ENCODE assay signal across 12 cellular contexts in genomic region chr6:4913705-4914411, GRCh38.
DNase-seq lines count a peak whose midpoint lies in the region; ATAC-seq, FAIRE-seq and TF ChIP-seq lines count a peak whose summit lies in the region.
"Had no signal": no experiment of that assay in that cellular context is flagged by ENCODE, and none has a peak within 500 bp of the region (broad histone marks: within the 10 kb centered on the region; RNA-seq: fewer than 3 reads in every experiment).

No MANE protein-coding gene starts in this region.

- H3K27me3 ChIP-seq in CD8-positive, alpha-beta memory T cell (ENCODE audit: insufficient read depth, low read length, poor library complexity, severe bottlenecking) = no peaks in the 10 kb centered on the region
- H3K27me3 ChIP-seq in endothelial cell of umbilical vein (ENCODE audit: control insufficient read depth in 2 of 2, insufficient read depth in 2 of 2, low read length in 2 of 2) = no peaks in the 10 kb centered on the region
- H3K27me3 ChIP-seq: BE2C, upper lobe of right lung had no signal

- no peak for DNase-seq in CD8-positive, alpha-beta memory T cell
- DNase-seq in NCI-H69 (lab: John Stamatoyannopoulos, UW) = peak; percentile 27
- peak; percentile 64 for DNase-seq in endothelial cell of umbilical vein (ENCODE audit: low read depth, low spot score)
- no peak for DNase-seq in natural killer cell treated with Interleukin-12 subunit alpha and Interleukin-12 subunit beta and Interleukin-15 and Interleukin-18, amount 100 ng/mL, for 72 hours (ENCODE audit: low spot score)
- no peak for DNase-seq in NCI-H128 (lab: John Stamatoyannopoulos, UW; ENCODE audit: unreplicated experiment)
- DNase-seq: BE2C, KBM-7, NCI-H2107, upper lobe of right lung had no signal

- H3K79me2 ChIP-seq in endothelial cell of umbilical vein (ENCODE audit: control insufficient read depth, insufficient read depth, low read length) = no peaks in the 10 kb centered on the region

- POLR2A ChIA-PET in CD8-positive, alpha-beta memory T cell (lab: Charles Lee) = no interaction called here
- POLR2A ChIA-PET in endothelial cell of umbilical vein (lab: Charles Lee) = no interaction called here

- no peaks in the 10 kb centered on the region for H3K9me3 Mint-ChIP-seq in CD8-positive, alpha-beta memory T cell
- no peaks in the 10 kb centered on the region for H3K9me3 Mint-ChIP-seq in natural killer cell treated with Interleukin-12 subunit alpha and Interleukin-12 subunit beta and Interleukin-15 and Interleukin-18, amount 100 ng/mL, for 72 hours
- H3K9me3 Mint-ChIP-seq in activated T-helper 17 cell treated with anti-CD3 and anti-CD28 coated beads, Interleukin-2, amount 50 U/mL, for 72 hours = no peaks in the 10 kb centered on the region

- no peaks in the 10 kb centered on the region for H4K20me1 ChIP-seq in endothelial cell of umbilical vein (replicated peaks; ENCODE audit: control insufficient read depth, extremely low read depth, insufficient read depth, low read length)

- CTCF ChIA-PET in CD8-positive, alpha-beta memory T cell (lab: Charles Lee) = no interaction called here
- CTCF ChIA-PET in endothelial cell of umbilical vein (lab: Charles Lee) = no interaction called here

- peak overlapping the region in 6 of 7 donors; percentile 10 to 74 (median 65) for H3K4me3 Mint-ChIP-seq in CD8-positive, alpha-beta memory T cell
- peak overlapping the region; percentile 65 for H3K4me3 Mint-ChIP-seq in natural killer cell treated with Interleukin-12 subunit alpha and Interleukin-12 subunit beta and Interleukin-15 and Interleukin-18, amount 100 ng/mL, for 72 hours
- H3K4me3 Mint-ChIP-seq in activated T-helper 17 cell treated with anti-CD3 and anti-CD28 coated beads, Interleukin-2, amount 50 U/mL, for 72 hours = no peak overlapping the region

- BruUV-seq in endothelial cell of umbilical vein (replicated peaks; lab: Mats Ljungman, UMichigan) = no TSS peak

- no peak for TF ChIP-seq POLR2A in endothelial cell of umbilical vein (IDR thresholded peaks at IDR 0.05; ENCODE audit: low read depth, low read length)

- H3K9me3 ChIP-seq in CD8-positive, alpha-beta memory T cell (ENCODE audit: low read length) = no peaks in the 10 kb centered on the region
- H3K9me3 ChIP-seq in endothelial cell of umbilical vein (replicated peaks; ENCODE audit: control insufficient read depth, insufficient read depth, low read length) = no peaks in the 10 kb centered on the region
- H3K9me3 ChIP-seq: BE2C, upper lobe of right lung had no signal

- no peak overlapping the region for H3K4me3 ChIP-seq in CD8-positive, alpha-beta memory T cell (ENCODE audit: low read length)
- no peak overlapping the region for H3K4me3 ChIP-seq in endothelial cell of umbilical vein (replicated peaks in 1 of 3; ENCODE audit: insufficient read depth in 1 of 3, low read depth in 1 of 3, low read length in 3 of 3)
- H3K4me3 ChIP-seq: upper lobe of right lung had no signal

- H3K9me1 ChIP-seq in endothelial cell of umbilical vein (replicated peaks; ENCODE audit: control insufficient read depth, extremely low read depth, insufficient read depth, low read length) = no peaks in the 10 kb centered on the region

- no peak for FAIRE-seq in endothelial cell of umbilical vein (lab: Jason Lieb, UNC)

- H3K27me3 Mint-ChIP-seq in CD8-positive, alpha-beta memory T cell = peaks cover 0 to 2% of the 10 kb centered on the region in 2 donors
- no peaks in the 10 kb centered on the region for H3K27me3 Mint-ChIP-seq in natural killer cell treated with Interleukin-12 subunit alpha and Interleukin-12 subunit beta and Interleukin-15 and Interleukin-18, amount 100 ng/mL, for 72 hours
- H3K27me3 Mint-ChIP-seq in activated T-helper 17 cell treated with anti-CD3 and anti-CD28 coated beads, Interleukin-2, amount 50 U/mL, for 72 hours = no peaks in the 10 kb centered on the region

- dilution Hi-C loops in endothelial cell of umbilical vein (cut with MboI; ENCODE audit: extremely low pct_ligation_motif_present, low sequenced_read_pairs) = no loop called here

- H3K9ac ChIP-seq in endothelial cell of umbilical vein (replicated peaks; ENCODE audit: extremely low read depth, insufficient read depth, low read length) = no peak overlapping the region

- peak in 1 of 2 donors; percentile 3 for ATAC-seq in natural killer cell treated with Interleukin-12 subunit alpha and Interleukin-12 subunit beta and Interleukin-15 and Interleukin-18, amount 100 ng/mL, for 72 hours
- ATAC-seq in GM19328 (IDR thresholded peaks at IDR 0.05; ENCODE audit: unreplicated experiment) = no peak
- no peak for ATAC-seq in HG03039 (IDR thresholded peaks at IDR 0.05; ENCODE audit: unreplicated experiment)
- no peak for ATAC-seq in activated T-helper 17 cell treated with anti-CD3 and anti-CD28 coated beads, Interleukin-2, amount 50 U/mL, for 72 hours (replicated peaks)

- TF ChIP-seq CTCF in endothelial cell of umbilical vein (IDR thresholded peaks at IDR 0.05; ENCODE audit: extremely low read depth in 1 of 2, insufficient read depth in 1 of 2, low read depth in 1 of 2, low read length in 2 of 2) = no peak

- peaks cover 3 to 20% (median 4%) of the 10 kb centered on the region in 3 donors for H3K36me3 Mint-ChIP-seq in CD8-positive, alpha-beta memory T cell
- peaks cover 8% of the 10 kb centered on the region for H3K36me3 Mint-ChIP-seq in natural killer cell treated with Interleukin-12 subunit alpha and Interleukin-12 subunit beta and Interleukin-15 and Interleukin-18, amount 100 ng/mL, for 72 hours
- peaks cover 6% of the 10 kb centered on the region for H3K36me3 Mint-ChIP-seq in activated T-helper 17 cell treated with anti-CD3 and anti-CD28 coated beads, Interleukin-2, amount 50 U/mL, for 72 hours (ENCODE audit: low read depth)

- peak overlapping the region; percentile 5 to 86 (median 71) for H3K27ac Mint-ChIP-seq in CD8-positive, alpha-beta memory T cell
- peak overlapping the region; percentile 24 to 40 for H3K27ac Mint-ChIP-seq in natural killer cell treated with Interleukin-12 subunit alpha and Interleukin-12 subunit beta and Interleukin-15 and Interleukin-18, amount 100 ng/mL, for 72 hours
- no peak overlapping the region for H3K27ac Mint-ChIP-seq in activated T-helper 17 cell treated with anti-CD3 and anti-CD28 coated beads, Interleukin-2, amount 50 U/mL, for 72 hours

- peaks cover 18% of the 10 kb centered on the region for H3K4me1 ChIP-seq in CD8-positive, alpha-beta memory T cell (ENCODE audit: insufficient read depth, low read length)
- H3K4me1 ChIP-seq in endothelial cell of umbilical vein (ENCODE audit: control insufficient read depth, extremely low read depth, insufficient read depth, low read length) = peaks cover 6% of the 10 kb centered on the region
- H3K4me1 ChIP-seq: BE2C had no signal

- peaks cover 9% of the 10 kb centered on the region for H3K36me3 ChIP-seq in CD8-positive, alpha-beta memory T cell (ENCODE audit: insufficient read depth, low read length)
- H3K36me3 ChIP-seq in endothelial cell of umbilical vein (ENCODE audit: control insufficient read depth in 2 of 2, extremely low read depth in 1 of 2, insufficient read depth in 2 of 2, low read length in 2 of 2) = no peaks in the 10 kb centered on the region
- H3K36me3 ChIP-seq: upper lobe of right lung had no signal

- intact Hi-C loops in endothelial cell of umbilical vein (cut with micrococcal nuclease) = no loop called here

- no peak overlapping the region for H3K27ac ChIP-seq in CD8-positive, alpha-beta memory T cell (ENCODE audit: low read depth, low read length)
- H3K27ac ChIP-seq in endothelial cell of umbilical vein (ENCODE audit: insufficient read depth, low read depth, low read length) = no peak overlapping the region
- H3K27ac ChIP-seq: upper lobe of right lung had no signal

- H2AFZ ChIP-seq in endothelial cell of umbilical vein (ENCODE audit: low read depth, low read length) = no peak overlapping the region

- peak overlapping the region; percentile 10 for H3K4me2 ChIP-seq in endothelial cell of umbilical vein (ENCODE audit: insufficient read depth, low read length)

- peaks cover 64 to 84% (median 69%) of the 10 kb centered on the region in 3 donors for H3K4me1 Mint-ChIP-seq in CD8-positive, alpha-beta memory T cell
- H3K4me1 Mint-ChIP-seq in natural killer cell treated with Interleukin-12 subunit alpha and Interleukin-12 subunit beta and Interleukin-15 and Interleukin-18, amount 100 ng/mL, for 72 hours (ENCODE audit: low read depth in 2 of 2) = peaks cover 61 to 63% of the 10 kb centered on the region in 2 donors
- peaks cover 28% of the 10 kb centered on the region for H3K4me1 Mint-ChIP-seq in activated T-helper 17 cell treated with anti-CD3 and anti-CD28 coated beads, Interleukin-2, amount 50 U/mL, for 72 hours

TF ChIP-seq in endothelial cell of umbilical vein, 7 proteins besides CTCF, POLR2A, EP300 and RAD21:
- TF ChIP-seq GATA2 (IDR thresholded peaks at IDR 0.05; ENCODE audit: insufficient read depth, insufficient read length, low read depth, low read length) (no peak), POLR2AphosphoS5 (IDR thresholded peaks at IDR 0.05; ENCODE audit: insufficient read depth, low read depth, low read length) (no peak), FOS (IDR thresholded peaks at IDR 0.05; ENCODE audit: borderline replicate concordance, insufficient read depth, low read length) (no peak), JUN (IDR thresholded peaks at IDR 0.05; ENCODE audit: borderline replicate concordance, insufficient read depth, insufficient read length, low read depth) (no peak), EZH2 (IDR thresholded peaks at IDR 0.05; ENCODE audit: borderline replicate concordance, low read depth, low read length, severe bottlenecking) (no peak), MYC (IDR thresholded peaks at IDR 0.05; ENCODE audit: low read depth, low read length) (no peak), MAX (IDR thresholded peaks at IDR 0.05; ENCODE audit: insufficient read depth, insufficient read length) (no peak)

Comparison
In these comparisons a context has a peak if more than half of its experiments do, and no peak if none do; other contexts are left out.
1. DNase-seq: peak in NCI-H69 (single experiment) and endothelial cell of umbilical vein (single experiment); none in CD8-positive, alpha-beta memory T cell (0 of 5), natural killer cell treated with Interleukin-12 subunit alpha and Interleukin-12 subunit beta and Interleukin-15 and Interleukin-18, amount 100 ng/mL, for 72 hours (single experiment) and NCI-H128 (single experiment).